In genomic region chr19:802497-802887, GRCh38 we compare ENCODE assay signal across 7 cellular contexts. TPM values are rescaled to one million over a fixed set of nuclear protein-coding genes. Genes with fewer than 3 reads are reported as not detected.
DNase-seq lines count a peak whose midpoint lies in the region; ATAC-seq and TF ChIP-seq lines count a peak whose summit lies in the region.
"Had no signal": no experiment of that assay in that cellular context is flagged by ENCODE, and none has a peak within 500 bp of the region (broad histone marks: within the 10 kb centered on the region; RNA-seq: fewer than 3 reads in every experiment).

No MANE protein-coding gene starts in this region.

- H3K4me3 ChIP-seq in fibroblast of the aortic adventitia (ENCODE audit: low read depth, low read length): peak overlapping the region; percentile 55

- no peaks in the 10 kb centered on the region for H3K27me3 Mint-ChIP-seq in stimulated activated naive CD8-positive, alpha-beta T cell treated with anti-CD3 and anti-CD28 coated beads, Interleukin-15, Interleukin-2, amounts not matched to agents 100 ng/mL and 50 ng/mL, for 24 hours

- no peak for TF ChIP-seq CTCF in fibroblast of the aortic adventitia (IDR thresholded peaks at IDR 0.05; ENCODE audit: insufficient read depth, low read length)

- peak overlapping the region; percentile 52 for H3K4me3 Mint-ChIP-seq in stimulated activated naive CD8-positive, alpha-beta T cell treated with anti-CD3 and anti-CD28 coated beads, Interleukin-15, Interleukin-2, amounts not matched to agents 100 ng/mL and 50 ng/mL, for 24 hours

- DNase-seq in stimulated activated naive CD8-positive, alpha-beta T cell treated with anti-CD3 and anti-CD28 coated beads, Interleukin-15, Interleukin-2, amounts not matched to agents 100 U/mL and 50 U/mL, for 24 hours: no peak
- DNase-seq in fibroblast of the aortic adventitia (ENCODE audit: low read depth) (peak; percentile 30), NCI-H187 (lab: John Stamatoyannopoulos, UW) (no peak)
- no peak for DNase-seq in stimulated activated naive CD4-positive, alpha-beta T cell treated with Interleukin-2 at 50 U/mL for 16 hours (lab: John Stamatoyannopoulos, UW)
- DNase-seq: EL had no signal

- H3K27ac Mint-ChIP-seq in stimulated activated naive CD8-positive, alpha-beta T cell treated with anti-CD3 and anti-CD28 coated beads, Interleukin-15, Interleukin-2, amounts not matched to agents 100 ng/mL and 50 ng/mL, for 24 hours: peak overlapping the region; percentile 76

- no peaks in the 10 kb centered on the region for H3K9me3 Mint-ChIP-seq in stimulated activated naive CD8-positive, alpha-beta T cell treated with anti-CD3 and anti-CD28 coated beads, Interleukin-15, Interleukin-2, amounts not matched to agents 100 ng/mL and 50 ng/mL, for 24 hours

- ATAC-seq in stimulated activated naive CD8-positive, alpha-beta T cell treated with anti-CD3 and anti-CD28 coated beads, Interleukin-15, Interleukin-2, amounts not matched to agents 100 U/mL and 50 U/mL, for 24 hours: no peak
- no peak for ATAC-seq in HG03469 (IDR thresholded peaks at IDR 0.05; ENCODE audit: unreplicated experiment)

- H3K4me1 Mint-ChIP-seq in stimulated activated naive CD8-positive, alpha-beta T cell treated with anti-CD3 and anti-CD28 coated beads, Interleukin-15, Interleukin-2, amounts not matched to agents 100 ng/mL and 50 ng/mL, for 24 hours (ENCODE audit: low read depth): peaks cover 43% of the 10 kb centered on the region

- H3K36me3 Mint-ChIP-seq in stimulated activated naive CD8-positive, alpha-beta T cell treated with anti-CD3 and anti-CD28 coated beads, Interleukin-15, Interleukin-2, amounts not matched to agents 100 ng/mL and 50 ng/mL, for 24 hours (ENCODE audit: low read depth): peaks cover 63% of the 10 kb centered on the region

RNA-seq across cellular contexts. Expression of gene PTBP1, which starts 5.2 kb away (rescaled TPM):
- total RNA-seq in fibroblast of the aortic adventitia (ENCODE audit: low replicate concordance): 30.9 and 121 TPM in 2 replicates

RNA-seq across cellular contexts. Expression of gene PLPPR3, which starts 19.3 kb away (rescaled TPM):
- total RNA-seq in fibroblast of the aortic adventitia (ENCODE audit: low replicate concordance): 0.18 and 0.33 TPM in 2 replicates

RNA-seq across cellular contexts. Expression of gene AZU1, which starts 25.1 kb away (rescaled TPM):
- not detected in 2 replicates for total RNA-seq in fibroblast of the aortic adventitia (ENCODE audit: low replicate concordance)

RNA-seq across cellular contexts. Expression of gene PRTN3, which starts 38.3 kb away (rescaled TPM):
- not detected in 2 replicates for total RNA-seq in fibroblast of the aortic adventitia (ENCODE audit: low replicate concordance)

RNA-seq across cellular contexts. Expression of gene ELANE, which starts 49.6 kb away (rescaled TPM):
- total RNA-seq in fibroblast of the aortic adventitia (ENCODE audit: low replicate concordance): 0.09 and 2.9 TPM in 2 replicates
